8 cellular contexts compared by ENCODE assay signal in genomic region chr9:95189230-95190098, GRCh38.
DNase-seq lines count a peak whose midpoint lies in the region; ATAC-seq and TF ChIP-seq lines count a peak whose summit lies in the region.

No MANE protein-coding gene starts in this region.

- peak overlapping the region; percentile 42 for H2AFZ ChIP-seq in ACC112 (ENCODE audit: low read length, unreplicated experiment)

- H3K27ac ChIP-seq in ACC112 (ENCODE audit: low read depth, low read length) (peak overlapping the region; percentile 40), coronary artery (peak overlapping the region; percentile 33 to 77), mesendoderm (ENCODE audit: low read depth, low read length) (no peak overlapping the region)

- H2BK15ac ChIP-seq in mesendoderm (replicated peaks; ENCODE audit: low read depth), result no peak overlapping the region

- ATAC-seq in HG03571 (IDR thresholded peaks at IDR 0.05; ENCODE audit: unreplicated experiment) (no peak), HG03135 (IDR thresholded peaks at IDR 0.05; ENCODE audit: unreplicated experiment) (no peak)

- H3K4me2 ChIP-seq in mesendoderm (ENCODE audit: low read length), result no peak overlapping the region

- H3K27me3 ChIP-seq in ACC112 (ENCODE audit: insufficient read depth, low read length), result no peaks in the 10 kb centered on the region
- H3K27me3 ChIP-seq in mesendoderm (ENCODE audit: insufficient read depth, low read length, poor library complexity), result no peaks in the 10 kb centered on the region

- H2AK5ac ChIP-seq in mesendoderm (ENCODE audit: low read length), result no peak overlapping the region

- no peak for TF ChIP-seq POLR2A in NB4 (IDR thresholded peaks at IDR 0.05; ENCODE audit: extremely low read depth, insufficient read length)

- DNase-seq in NB4 (ENCODE audit: low read depth), result peak; percentile 44
- no peak for DNase-seq in coronary artery (ENCODE audit: low spot score)
- peak; percentile 42 for DNase-seq in mucosa of gallbladder (ENCODE audit: low spot score)
- DNase-seq in mesendoderm, result no peak
- DNase-seq in GM10266 (ENCODE audit: extremely low spot score), result no peak

- H3K4me1 ChIP-seq in ACC112 (ENCODE audit: control insufficient read depth, insufficient read depth, low read length, unreplicated experiment) (peaks cover 14% of the 10 kb centered on the region), mesendoderm (ENCODE audit: control insufficient read depth, low read depth, low read length) (peaks cover 7% of the 10 kb centered on the region)

- no peak overlapping the region for H3K23ac ChIP-seq in mesendoderm (ENCODE audit: low read length)

- H3K79me1 ChIP-seq in mesendoderm (ENCODE audit: low read length), result peaks cover 2% of the 10 kb centered on the region

- no peak overlapping the region for H2BK120ac ChIP-seq in mesendoderm (ENCODE audit: low read depth, low read length)

- H4K8ac ChIP-seq in mesendoderm (ENCODE audit: low read depth, low read length), result no peak overlapping the region

- H3K9ac ChIP-seq in mesendoderm (ENCODE audit: low read length), result no peak overlapping the region

- H3K18ac ChIP-seq in mesendoderm (ENCODE audit: low read length), result no peak overlapping the region

- H3K79me2 ChIP-seq in ACC112 (ENCODE audit: control insufficient read depth, insufficient read depth, low read length, unreplicated experiment) (no peaks in the 10 kb centered on the region), mesendoderm (ENCODE audit: control insufficient read depth, insufficient read depth, low read length) (no peaks in the 10 kb centered on the region)

- H3K36me3 ChIP-seq in ACC112 (ENCODE audit: insufficient read depth, low read length) (peaks cover 2% of the 10 kb centered on the region; the same call in 1 of the 2 replicates), mesendoderm (ENCODE audit: control insufficient read depth, insufficient read depth, low read length) (no peaks in the 10 kb centered on the region)

- no peak overlapping the region for H4K5ac ChIP-seq in mesendoderm (ENCODE audit: low read length)

- H3K4ac ChIP-seq in mesendoderm (ENCODE audit: low read depth, low read length), result no peak overlapping the region

- no peak overlapping the region for H3K56ac ChIP-seq in mesendoderm (ENCODE audit: low read length)

- WGBS in mesendoderm (ENCODE audit: extremely low coverage, insufficient coverage, low lambda C conversion rate), result no CpG with 5 or more reads among the region's 7 CpGs

- no peak overlapping the region for H2BK5ac ChIP-seq in mesendoderm (ENCODE audit: low read length)

- TF ChIP-seq CTCF in NB4 (IDR thresholded peaks at IDR 0.05; ENCODE audit: low read depth, low read length) (no peak), coronary artery (IDR thresholded peaks at IDR 0.05) (no peak), GM10266 (IDR thresholded peaks at IDR 0.05; ENCODE audit: control insufficient read depth, insufficient read depth, low read depth, missing control alignments) (no peak)

- peak overlapping the region; percentile 61 for H3K4me3 ChIP-seq in ACC112 (ENCODE audit: low read depth, low read length)
- no peak overlapping the region for H3K4me3 ChIP-seq in NB4 (ENCODE audit: low read depth, low read length)
- peak overlapping the region; percentile 42 for H3K4me3 ChIP-seq in coronary artery
- H3K4me3 ChIP-seq in mesendoderm (ENCODE audit: low read length), result no peak overlapping the region

Comparison
In these comparisons a context has a peak if more than half of its experiments do, and no peak if none do; other contexts are left out.
1. H3K4me3 ChIP-seq: peak in ACC112 (single experiment) and coronary artery (single experiment); none in NB4 (single experiment) and mesendoderm (single experiment).
2. DNase-seq: peak in NB4 (single experiment) and mucosa of gallbladder (single experiment); none in coronary artery (single experiment), mesendoderm (single experiment) and GM10266 (single experiment).